In the genomic region with DNA sequence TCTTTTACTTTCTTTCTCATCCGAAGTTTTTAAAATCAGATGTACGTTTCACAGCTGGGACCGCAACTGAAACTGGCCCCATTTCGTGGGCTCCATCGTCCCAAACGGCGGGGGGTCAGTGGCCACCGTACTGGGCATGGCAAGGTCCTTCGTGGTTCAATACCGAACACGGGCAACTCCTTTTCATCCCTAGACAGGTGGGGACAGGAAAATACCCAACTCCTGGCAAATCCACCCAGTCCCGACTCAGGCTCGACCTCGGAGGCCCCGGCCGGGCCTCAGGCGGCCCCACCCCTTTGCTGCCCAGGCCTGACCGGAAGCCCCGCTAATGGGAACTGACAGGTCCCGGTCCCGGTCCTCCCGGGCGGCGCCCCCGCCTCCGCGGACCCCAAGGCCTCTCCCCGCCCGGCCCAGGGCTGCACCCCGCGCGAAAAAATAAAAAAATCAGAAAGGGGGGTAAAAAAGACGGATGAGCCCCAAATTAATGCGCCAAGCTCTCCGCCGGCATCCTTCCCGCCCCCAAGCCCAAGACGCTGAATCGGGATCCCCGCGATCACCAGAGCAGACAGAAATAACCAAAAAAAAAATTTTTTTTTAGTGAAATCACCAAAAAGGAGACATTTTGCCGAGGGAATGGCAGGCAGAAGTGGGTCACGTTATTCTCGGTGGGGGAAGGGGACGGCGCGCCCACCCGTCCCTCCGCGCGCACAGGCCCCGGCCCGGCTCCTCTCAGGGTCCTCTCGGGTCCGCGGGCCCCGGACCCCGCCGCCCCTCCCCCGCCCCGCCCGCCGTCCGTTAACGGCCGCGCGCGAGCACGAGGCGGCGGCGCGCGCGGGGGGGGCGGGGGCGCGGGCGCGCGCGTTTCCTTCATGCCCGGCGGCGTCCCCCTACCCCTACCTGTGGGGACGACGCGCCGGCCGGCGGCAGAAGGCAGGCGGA, we compare ENCODE assay signal across 8 cellular contexts. TPM values are rescaled to one million over a fixed set of nuclear protein-coding genes. Genes with fewer than 3 reads are reported as not detected.
DNase-seq lines count a peak whose midpoint lies in the region; ATAC-seq, FAIRE-seq and TF ChIP-seq lines count a peak whose summit lies in the region.

No MANE protein-coding gene starts in this region.

- peak; percentile 56 for ATAC-seq in K562

- TSS peak; percentile 40 for BruUV-seq in K562 (replicated peaks; lab: Mats Ljungman, UMichigan)

- intact Hi-C loops in K562 (cut with micrococcal nuclease) = loop anchor here (2.0 kb wide), 1 partner anchor 54 kb away; a partner anchor contains a TSS

- no peak for TF ChIP-seq EP300 in K562 (IDR thresholded peaks at IDR 0.05; ENCODE audit: low read length)

- no peak for TF ChIP-seq CTCF in DOHH2 (IDR thresholded peaks at IDR 0.05; ENCODE audit: low read depth, low read length, poor library complexity, severe bottlenecking)
- no peak for TF ChIP-seq CTCF in K562 (IDR thresholded peaks at IDR 0.05 in 2 of 3, conservative IDR thresholded peaks at IDR 0.05 in 1 of 3; ENCODE audit: insufficient read depth in 2 of 3, low read depth in 1 of 3, low read length in 3 of 3)

- H3K4me3 ChIP-seq in DOHH2 (ENCODE audit: low read length) (peak overlapping the region; percentile 93), HAP-1 (peak overlapping the region; percentile 60), K562 (peak overlapping the region; percentile 76), iPS DF 6.9 (ENCODE audit: low read length) (peak overlapping the region; percentile 69; the same call in 1 of the 2 replicates), rectal smooth muscle tissue (ENCODE audit: low read length) (peak overlapping the region; percentile 84)

- peaks cover 7% of the 10 kb centered on the region for H4K20me1 ChIP-seq in DOHH2 (ENCODE audit: control insufficient read depth, insufficient read depth, low read depth, low read length)
- H4K20me1 ChIP-seq in K562 (replicated peaks; ENCODE audit: control insufficient read depth, insufficient read depth, low read length) = peaks cover 16% of the 10 kb centered on the region

- H3K9me2 ChIP-seq in DOHH2 (replicated peaks; ENCODE audit: control insufficient read depth, low read length) = no peaks in the 10 kb centered on the region

- no peak overlapping the region for H2AFZ ChIP-seq in K562 (ENCODE audit: low read depth, low read length)

- in situ Hi-C loops in HAP-1 (cut with MboI; ENCODE audit: low sequenced_read_pairs) (no loop called here), K562 (cut with MboI) (no loop called here)

- POLR2A ChIA-PET in K562 (lab: Yijun Ruan, JAX) = interaction anchor here (0.6 to 5.3 kb wide), 13 partner anchors 10 to 379 kb away, joined by 3 to 32 read pairs (median 3); a partner anchor contains a TSS

- H3K36me3 ChIP-seq in DOHH2 (ENCODE audit: control insufficient read depth, low read length) (peaks cover 46% of the 10 kb centered on the region), HAP-1 (replicated peaks) (peaks cover 14% of the 10 kb centered on the region), K562 (ENCODE audit: control insufficient read depth, insufficient read depth, low read length) (peaks cover 32% of the 10 kb centered on the region), iPS DF 6.9 (ENCODE audit: control insufficient read depth, insufficient read depth, low read length) (no peaks in the 10 kb centered on the region; the same call in 1 of the 2 replicates), rectal smooth muscle tissue (ENCODE audit: control insufficient read depth, insufficient read depth, low read length) (peaks cover 6% of the 10 kb centered on the region)

- H3F3A ChIP-seq in DOHH2 (ENCODE audit: control insufficient read depth, insufficient read depth) = peaks cover 16% of the 10 kb centered on the region; the same call in 1 of the 2 replicates

- TF ChIP-seq POLR2A in K562 (conservative IDR thresholded peaks at IDR 0.05) = peak; percentile 36

- 2% methylated on average over 41 of the region's 93 CpGs for WGBS in K562 (ENCODE audit: insufficient coverage, low coverage, missing lambda C conversion rate)
- WGBS in iPS DF 6.9 (ENCODE audit: insufficient coverage, insufficient read length) = no CpG with 5 or more reads among the region's 93 CpGs

- H3K27ac ChIP-seq in DOHH2 (ENCODE audit: low read depth, low read length) (peak overlapping the region; percentile 61), K562 (ENCODE audit: extremely low read depth, low read depth, low read length) (peak overlapping the region; percentile 94), iPS DF 6.9 (ENCODE audit: low read length) (no peak overlapping the region), rectal smooth muscle tissue (ENCODE audit: low read depth, low read length) (peak overlapping the region; percentile 92)

- H3K9me1 ChIP-seq in K562 (ENCODE audit: control insufficient read depth, insufficient read depth, low read length) = peaks cover 9% of the 10 kb centered on the region

- no peak for TF ChIP-seq RAD21 in K562 (CRISPR knock-in tag; conservative IDR thresholded peaks at IDR 0.05 in 1 of 2, IDR thresholded peaks at IDR 0.05 in 1 of 2)

- H3K9ac ChIP-seq in K562 (ENCODE audit: insufficient read depth in 1 of 2, low read depth in 2 of 2, low read length in 2 of 2) (peak overlapping the region; percentile 91 to 92), rectal smooth muscle tissue (ENCODE audit: low read length) (peak overlapping the region; percentile 86)

- H3K9me3 ChIP-seq in DOHH2 (ENCODE audit: control insufficient read depth, insufficient read depth, low read length) (no peaks in the 10 kb centered on the region), HAP-1 (no peaks in the 10 kb centered on the region; the same call in 1 of the 2 replicates), K562 (replicated peaks; ENCODE audit: control insufficient read depth, insufficient read depth, low read depth, low read length) (no peaks in the 10 kb centered on the region), iPS DF 6.9 (ENCODE audit: control insufficient read depth, insufficient read depth, low read length) (no peaks in the 10 kb centered on the region)

- DNase-seq in HAP-1 (ENCODE audit: low spot score in 2 of 2) = peak in 1 of 2 experiments; percentile 60
- peak; percentile 18 for DNase-seq in RCC 7860 (ENCODE audit: low spot score)
- peak; percentile 69 to 73 (median 72) for DNase-seq in K562 (ENCODE audit: extremely low read depth in 1 of 4, low spot score in 3 of 4)
- DNase-seq in iPS DF 6.9 (ENCODE audit: low read depth, low spot score) = no peak
- DNase-seq in NCI-H2171 (lab: John Stamatoyannopoulos, UW) = no peak
- no peak for DNase-seq in OCI-M2 (lab: John Stamatoyannopoulos, UW; ENCODE audit: unreplicated experiment)

- FAIRE-seq in RCC 7860 (lab: Jason Lieb, UNC) (no peak), K562 (lab: Jason Lieb, UNC) (no peak)

- CTCF ChIA-PET in K562 (lab: Yijun Ruan, JAX; ENCODE audit: low intra/inter-chr PET ratio) = no interaction called here

- H3K4me2 ChIP-seq in DOHH2 (ENCODE audit: low read length) = peak overlapping the region; percentile 97
- peak overlapping the region; percentile 85 for H3K4me2 ChIP-seq in K562 (ENCODE audit: insufficient read depth, low read length)

- H3K4me1 ChIP-seq in DOHH2 (ENCODE audit: control insufficient read depth, low read length) (peaks cover 61% of the 10 kb centered on the region), HAP-1 (peaks cover 28% of the 10 kb centered on the region), K562 (replicated peaks in 1 of 2; ENCODE audit: control insufficient read depth in 2 of 2, insufficient read depth in 2 of 2, low read length in 2 of 2) (peaks cover 45 to 53% of the 10 kb centered on the region in 2 experiments), iPS DF 6.9 (ENCODE audit: control insufficient read depth, insufficient read depth, low read length) (no peaks in the 10 kb centered on the region), rectal smooth muscle tissue (ENCODE audit: control insufficient read depth, insufficient read depth, low read length) (peaks cover 14% of the 10 kb centered on the region)

- H3K27me3 ChIP-seq in DOHH2 (ENCODE audit: control insufficient read depth, low read length) (no peaks in the 10 kb centered on the region), HAP-1 (ENCODE audit: low read depth) (no peaks in the 10 kb centered on the region), K562 (ENCODE audit: control insufficient read depth in 2 of 2, insufficient read depth in 2 of 2, low read length in 2 of 2) (no peaks in the 10 kb centered on the region), iPS DF 6.9 (ENCODE audit: control insufficient read depth, insufficient read depth, low read length) (no peaks in the 10 kb centered on the region), rectal smooth muscle tissue (ENCODE audit: control insufficient read depth, insufficient read depth, low read length) (no peaks in the 10 kb centered on the region)

- H3K79me2 ChIP-seq in DOHH2 (ENCODE audit: control insufficient read depth, low read length) (peaks cover 86% of the 10 kb centered on the region), K562 (ENCODE audit: control insufficient read depth, insufficient read depth, low read length) (peaks cover 75% of the 10 kb centered on the region)

RNA-seq across cellular contexts. Expression of a gene that starts 0.6 kb away (rescaled TPM):
- total RNA-seq in K562 (2011; cell fraction: chromatin; rRNA removed; ENCODE audit: low replicate concordance) = 92.3 and 244 TPM in 2 replicates
- total RNA-seq in K562 (2011; cell fraction: nucleolus; rRNA removed) = 39.2 and 47.5 TPM in 2 replicates
- 76.0 and 89.8 TPM in 2 replicates for total RNA-seq in K562 (2011; cell fraction: nucleoplasm; rRNA removed)
- total RNA-seq in K562 (2014; rRNA removed) (19.8 and 21.7 TPM in 2 replicates), K562 (2014; rRNA removed; fragmentation: Illumina TruSeq; extraction: Trizol) (23.7 and 27.1 TPM in 2 replicates), K562 (2015; rRNA removed; fragmentation: Illumina TruSeq; extraction: Trizol) (26.4 and 28.2 TPM in 2 replicates), K562 (2021) (37.1 and 39.4 TPM in 2 replicates)
- polyA plus RNA-seq in K562 (2011; rRNA removed) (30.7 and 31.3 TPM in 2 replicates), K562 (2014; fragmentation: Illumina TruSeq; extraction: Trizol) (40.0 and 49.1 TPM in 2 replicates), K562 (2014; fragmentation: Nextera tagmentation; extraction: Ambion mirVana) (10 to 100 TPM; 22.5 to 23.1 TPM), K562 (2014; rRNA removed) (26.0 and 35.8 TPM in 2 replicates)
- polyA plus RNA-seq in K562 (2011; cell fraction: cytosol; rRNA removed) = 12.1 and 24.5 TPM in 2 replicates
- polyA plus RNA-seq in K562 (2011; cell fraction: nucleus; rRNA removed) = 63.0 and 102 TPM in 2 replicates
- 26.6 and 30.4 TPM in 2 replicates for polyA plus RNA-seq in K562 (2012)
- 29.4 and 36.0 TPM in 2 replicates for polyA minus RNA-seq in K562 (2011; rRNA and poly(A)+ RNA removed)
- 13.3 and 17.7 TPM in 2 replicates for polyA minus RNA-seq in K562 (2011; cell fraction: cytosol; rRNA and poly(A)+ RNA removed)
- 19.3 and 44.3 TPM in 2 replicates for polyA minus RNA-seq in K562 (2011; cell fraction: nucleus; rRNA and poly(A)+ RNA removed)

RNA-seq across cellular contexts. Expression of a gene that starts 53.8 kb away (rescaled TPM):
- total RNA-seq in K562 (2011; cell fraction: chromatin; rRNA removed; ENCODE audit: low replicate concordance) = 65.0 and 78.1 TPM in 2 replicates
- total RNA-seq in K562 (2011; cell fraction: nucleolus; rRNA removed) = 60.9 and 64.0 TPM in 2 replicates
- total RNA-seq in K562 (2011; cell fraction: nucleoplasm; rRNA removed) = 65.3 and 87.2 TPM in 2 replicates
- total RNA-seq in K562 (2014; rRNA removed) (26.2 and 32.9 TPM in 2 replicates), K562 (2014; rRNA removed; fragmentation: Illumina TruSeq; extraction: Trizol) (17.8 TPM in 2 replicates), K562 (2015; rRNA removed; fragmentation: Illumina TruSeq; extraction: Trizol) (28.2 and 28.6 TPM in 2 replicates), K562 (2021) (25.4 and 26.2 TPM in 2 replicates)
- polyA plus RNA-seq in K562 (2011; rRNA removed) (32.6 and 35.8 TPM in 2 replicates), K562 (2014; fragmentation: Illumina TruSeq; extraction: Trizol) (27.7 and 29.2 TPM in 2 replicates), K562 (2014; fragmentation: Nextera tagmentation; extraction: Ambion mirVana) (1 to 10 TPM in 1 of 2 experiments, under 1 TPM in 1; 0.66 to 2.3 TPM), K562 (2014; rRNA removed) (22.2 and 32.3 TPM in 2 replicates)
- polyA plus RNA-seq in K562 (2011; cell fraction: cytosol; rRNA removed) = 40.2 and 47.6 TPM in 2 replicates
- 36.3 and 37.9 TPM in 2 replicates for polyA plus RNA-seq in K562 (2011; cell fraction: nucleus; rRNA removed)
- polyA plus RNA-seq in K562 (2012) = 18.8 and 43.5 TPM in 2 replicates
- polyA minus RNA-seq in K562 (2011; rRNA and poly(A)+ RNA removed) = 30.8 and 36.2 TPM in 2 replicates
- polyA minus RNA-seq in K562 (2011; cell fraction: cytosol; rRNA and poly(A)+ RNA removed) = 13.2 and 22.6 TPM in 2 replicates
- polyA minus RNA-seq in K562 (2011; cell fraction: nucleus; rRNA and poly(A)+ RNA removed) = 14.3 and 22.9 TPM in 2 replicates

RNA-seq across cellular contexts. Expression of a gene that starts 54.8 kb away (rescaled TPM):
- 42.4 and 101 TPM in 2 replicates for total RNA-seq in K562 (2011; cell fraction: chromatin; rRNA removed; ENCODE audit: low replicate concordance)
- 21.6 and 23.8 TPM in 2 replicates for total RNA-seq in K562 (2011; cell fraction: nucleolus; rRNA removed)
- 42.6 and 45.0 TPM in 2 replicates for total RNA-seq in K562 (2011; cell fraction: nucleoplasm; rRNA removed)
- 259 and 349 TPM in 2 replicates for total RNA-seq in K562 (2014; rRNA removed)
- total RNA-seq in K562 (2014; rRNA removed; fragmentation: Illumina TruSeq; extraction: Trizol) = 418 and 492 TPM in 2 replicates
- 374 and 403 TPM in 2 replicates for total RNA-seq in K562 (2015; rRNA removed; fragmentation: Illumina TruSeq; extraction: Trizol)
- total RNA-seq in K562 (2021) = 254 and 259 TPM in 2 replicates
- 169 and 299 TPM in 2 replicates for polyA plus RNA-seq in K562 (2011; rRNA removed)
- polyA plus RNA-seq in K562 (2011; cell fraction: cytosol; rRNA removed) = 28.7 and 70.6 TPM in 2 replicates
- polyA plus RNA-seq in K562 (2011; cell fraction: nucleus; rRNA removed) = 9.9 and 15.9 TPM in 2 replicates
- 271 and 287 TPM in 2 replicates for polyA plus RNA-seq in K562 (2012)
- 598 and 753 TPM in 2 replicates for polyA plus RNA-seq in K562 (2014; fragmentation: Illumina TruSeq; extraction: Trizol)
- 100 to 1,000 TPM; 373 to 662 TPM for polyA plus RNA-seq in K562 (2014; fragmentation: Nextera tagmentation; extraction: Ambion mirVana)
- polyA plus RNA-seq in K562 (2014; rRNA removed) = 240 and 316 TPM in 2 replicates
- 215 and 235 TPM in 2 replicates for polyA minus RNA-seq in K562 (2011; rRNA and poly(A)+ RNA removed)
- 129 and 176 TPM in 2 replicates for polyA minus RNA-seq in K562 (2011; cell fraction: cytosol; rRNA and poly(A)+ RNA removed)
- polyA minus RNA-seq in K562 (2011; cell fraction: nucleus; rRNA and poly(A)+ RNA removed) = 19.4 and 36.3 TPM in 2 replicates

Comparison
In these comparisons a context has a peak if more than half of its experiments do, and no peak if none do; other contexts are left out.
1. DNase-seq: peak in RCC 7860 (single experiment) and K562 (4 of 4); none in iPS DF 6.9 (single experiment), NCI-H2171 (single experiment) and OCI-M2 (single experiment).
2. Peak in every context shown above with its lines, with median percentiles within 50 percentile points of each other: H3K4me3 ChIP-seq.